ENCODE assay signal across 11 cellular contexts in the genomic region with DNA sequence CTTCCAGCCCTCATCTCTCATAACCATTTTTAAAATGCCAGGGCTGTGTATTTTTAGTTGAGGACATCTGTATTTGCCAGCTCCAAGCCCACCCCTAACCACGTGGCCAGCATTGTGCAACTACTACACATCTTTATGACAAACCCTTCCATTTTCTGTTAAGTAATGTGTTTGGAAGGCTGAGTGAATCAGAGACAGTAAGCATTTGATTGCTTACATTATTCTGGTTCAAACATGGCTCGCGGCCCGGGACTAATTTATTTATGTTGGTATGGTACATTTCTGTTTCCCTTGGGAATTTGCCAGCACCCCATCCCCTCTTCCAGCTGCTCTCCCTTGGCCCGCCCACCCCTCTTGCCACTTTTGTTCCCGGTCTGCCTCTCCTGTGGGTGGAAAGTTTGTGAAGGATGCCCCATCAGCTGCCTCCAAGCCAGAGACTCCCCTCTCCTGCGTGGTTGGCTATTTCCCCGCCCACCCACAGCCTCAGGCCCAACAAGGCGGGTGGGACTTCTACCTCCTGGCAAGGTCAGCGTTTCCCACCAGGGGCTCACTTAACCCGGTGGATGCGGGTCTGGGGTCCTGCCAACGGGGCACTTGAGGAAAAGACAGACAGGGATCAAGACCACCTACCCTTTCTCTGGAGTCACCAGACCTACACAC.
A peak's percentile ranks its signal among the peaks of the same experiment; 100 is the strongest.
DNase-seq lines count a peak whose midpoint lies in the region; ATAC-seq and TF ChIP-seq lines count a peak whose summit lies in the region.
"Had no signal": no experiment of that assay in that cellular context is flagged by ENCODE, and none has a peak within 500 bp of the region (broad histone marks: within the 10 kb centered on the region; RNA-seq: fewer than 3 reads in every experiment).

No MANE protein-coding gene starts in this region.

- H3K27me3 ChIP-seq in esophagus squamous epithelium (peaks cover 0 to 4% (median 0%) of the 10 kb centered on the region in 4 donors), rectal smooth muscle tissue (ENCODE audit: control insufficient read depth, insufficient read depth, low read length) (no peaks in the 10 kb centered on the region), WERI-Rb-1 (ENCODE audit: insufficient read depth, low read depth, severe bottlenecking) (no peaks in the 10 kb centered on the region)

- ATAC-seq in HG02852 (IDR thresholded peaks at IDR 0.05; ENCODE audit: unreplicated experiment): no peak
- ATAC-seq in GM21381 (IDR thresholded peaks at IDR 0.05; ENCODE audit: unreplicated experiment): no peak
- ATAC-seq in GM18498 (IDR thresholded peaks at IDR 0.05; ENCODE audit: unreplicated experiment): no peak
- ATAC-seq: left lobe of liver had no signal

- DNase-seq in DMS79 (lab: John Stamatoyannopoulos, UW) (peak; percentile 36), NOMO-1 (lab: John Stamatoyannopoulos, UW; ENCODE audit: unreplicated experiment in 2 of 2) (peak; percentile 83 to 89), esophagus squamous epithelium (lab: John Stamatoyannopoulos, UW) (no peak), WERI-Rb-1 (no peak)
- DNase-seq: activated CD8-positive, alpha-beta memory T cell treated with anti-CD3 and anti-CD28 coated beads, Interleukin-2, amount 50 U/mL, for 48 hours; KG1 had no signal

- TF ChIP-seq POLR2A in esophagus squamous epithelium (IDR thresholded peaks at IDR 0.05): no peak

- H3K4me3 ChIP-seq in esophagus squamous epithelium (peak overlapping the region in 1 of 4 donors; percentile 24), rectal smooth muscle tissue (ENCODE audit: low read length) (no peak overlapping the region), WERI-Rb-1 (ENCODE audit: low read depth, low read length) (no peak overlapping the region)

- intact Hi-C loops in esophagus squamous epithelium (cut with DNase I): no loop called here

- H3K36me3 ChIP-seq in esophagus squamous epithelium: no peaks in the 10 kb centered on the region
- H3K36me3 ChIP-seq in rectal smooth muscle tissue (ENCODE audit: control insufficient read depth, insufficient read depth, low read length): no peaks in the 10 kb centered on the region
- H3K36me3 ChIP-seq in WERI-Rb-1: no peaks in the 10 kb centered on the region

- no peak for TF ChIP-seq CTCF in esophagus squamous epithelium (IDR thresholded peaks at IDR 0.05)
- TF ChIP-seq CTCF in WERI-Rb-1 (IDR thresholded peaks at IDR 0.05; ENCODE audit: low read depth, low read length): no peak

- H3K9ac ChIP-seq in rectal smooth muscle tissue (ENCODE audit: low read length): no peak overlapping the region

- H3K27ac ChIP-seq in esophagus squamous epithelium (peak overlapping the region; percentile 48 to 89 (median 76)), rectal smooth muscle tissue (ENCODE audit: low read depth, low read length) (peak overlapping the region; percentile 84), WERI-Rb-1 (no peak overlapping the region)

- H3K9me3 ChIP-seq in esophagus squamous epithelium (no peaks in the 10 kb centered on the region), WERI-Rb-1 (ENCODE audit: severe bottlenecking) (no peaks in the 10 kb centered on the region)

- H3K4me1 ChIP-seq in esophagus squamous epithelium (peaks cover 17 to 55% (median 50%) of the 10 kb centered on the region in 3 donors), rectal smooth muscle tissue (ENCODE audit: control insufficient read depth, insufficient read depth, low read length) (peaks cover 33% of the 10 kb centered on the region)

- WGBS in esophagus squamous epithelium, 2 donors: 19 to 36% methylated on average over 5 to 7 of the region's 13 CpGs

Comparison
In these comparisons a context has a peak if more than half of its experiments do, and no peak if none do; other contexts are left out.
1. DNase-seq: peak in DMS79 (single experiment) and NOMO-1 (2 of 2); none in esophagus squamous epithelium (single experiment) and WERI-Rb-1 (single experiment).